8 cellular contexts compared by ENCODE assay signal in genomic region chr12:49741882-49742620, GRCh38. TPM values are rescaled to one million over a fixed set of nuclear protein-coding genes. Genes with fewer than 3 reads are reported as not detected.
DNase-seq lines count a peak whose midpoint lies in the region; ATAC-seq and TF ChIP-seq lines count a peak whose summit lies in the region.

No MANE protein-coding gene starts in this region.

- peak; percentile 61 for ATAC-seq in GM18909 (IDR thresholded peaks at IDR 0.05; ENCODE audit: poor library complexity, unreplicated experiment)
- peak; percentile 66 for ATAC-seq in HG03196 (IDR thresholded peaks at IDR 0.05; ENCODE audit: unreplicated experiment)
- peak; percentile 73 for ATAC-seq in effector memory CD8-positive, alpha-beta T cell (replicated peaks)

- 0% methylated on average over 16 to 31 of the region's 35 CpGs for WGBS in mesodermal cell (ENCODE audit: insufficient coverage in 2 of 2), 2 experiments

- peak overlapping the region; percentile 99 for H3K27ac ChIP-seq in mesodermal cell (ENCODE audit: low read depth, low read length, severe bottlenecking)

- H3K4me3 Mint-ChIP-seq in effector memory CD8-positive, alpha-beta T cell, result peak overlapping the region; percentile 80 to 83

- no peaks in the 10 kb centered on the region for H3K9me3 ChIP-seq in mesodermal cell (ENCODE audit: control insufficient read depth, low read length)

- DNase-seq in AG09309 (ENCODE audit: low read depth), result peak; percentile 44
- DNase-seq in NK-92 treated with Interleukin-12 subunit alpha and Interleukin-12 subunit beta, amount 100 ng/mL, for 24 hours (lab: John Stamatoyannopoulos, UW), result peak; percentile 88
- DNase-seq in activated CD8-positive, alpha-beta memory T cell treated with anti-CD3 and anti-CD28 coated beads for 48 hours (ENCODE audit: low read depth in 2 of 3, low spot score in 2 of 3), result peak; percentile 63 to 79 (median 73)
- peak; percentile 85 to 89 (median 89) for DNase-seq in effector memory CD8-positive, alpha-beta T cell
- peak; percentile 85 to 88 for DNase-seq in stimulated activated CD8-positive, alpha-beta memory T cell treated with anti-CD3 and anti-CD28 coated beads, Interleukin-15, amount 100 ng/mL, for 48 hours (ENCODE audit: low read depth in 2 of 2)

- H3K36me3 Mint-ChIP-seq in effector memory CD8-positive, alpha-beta T cell (ENCODE audit: insufficient read depth), result peaks cover 37% of the 10 kb centered on the region

- H3K27me3 Mint-ChIP-seq in effector memory CD8-positive, alpha-beta T cell, result no peaks in the 10 kb centered on the region

- H3K4me1 Mint-ChIP-seq in effector memory CD8-positive, alpha-beta T cell (ENCODE audit: low read depth in 2 of 2), result peaks cover 42 to 49% of the 10 kb centered on the region in 2 donors

- H3K4me3 ChIP-seq in AG09309 (ENCODE audit: control insufficient read depth, low read depth, low read length) (peak overlapping the region; percentile 76), mesodermal cell (ENCODE audit: extremely low read depth, insufficient read depth, low read length, poor library complexity, severe bottlenecking) (peak overlapping the region; percentile 81)

- H3K9me3 Mint-ChIP-seq in effector memory CD8-positive, alpha-beta T cell, result no peaks in the 10 kb centered on the region

- TF ChIP-seq CTCF in AG09309 (IDR thresholded peaks at IDR 0.05; ENCODE audit: control insufficient read depth, insufficient read depth, low read depth, low read length, missing control alignments), result no peak

- peaks cover 32% of the 10 kb centered on the region for H3K36me3 ChIP-seq in mesodermal cell (ENCODE audit: control insufficient read depth, insufficient read depth, low read length)

- H3K4me1 ChIP-seq in mesodermal cell (ENCODE audit: control insufficient read depth, insufficient read depth, low read length, poor library complexity, severe bottlenecking), result peaks cover 15% of the 10 kb centered on the region

- peak overlapping the region; percentile 93 to 95 for H3K27ac Mint-ChIP-seq in effector memory CD8-positive, alpha-beta T cell

RNA-seq across cellular contexts. Expression of gene TMBIM6, which starts 0.7 kb away (rescaled TPM):
- polyA plus RNA-seq in mesodermal cell (2013, experiment 1 of 2), result 440 TPM
- 427 TPM for polyA plus RNA-seq in mesodermal cell (2013, experiment 2 of 2)

RNA-seq across cellular contexts. Expression of gene FMNL3, which starts 34.8 kb away (rescaled TPM):
- 45.1 TPM for polyA plus RNA-seq in mesodermal cell (2013, experiment 1 of 2)
- 35.3 TPM for polyA plus RNA-seq in mesodermal cell (2013, experiment 2 of 2)

Comparison
In these comparisons a context has a peak if more than half of its experiments do, and no peak if none do; other contexts are left out.
1. Peak in every context shown above with its lines: DNase-seq, ATAC-seq, H3K4me3 ChIP-seq and H3K27ac ChIP-seq.